Comparison of ENCODE assay signal across 10 cellular contexts in genomic region chr5:134506054-134507039, GRCh38. TPM values are rescaled to one million over a fixed set of nuclear protein-coding genes. Genes with fewer than 3 reads are reported as not detected.
A peak's percentile ranks its signal among the peaks of the same experiment; 100 is the strongest.
DNase-seq lines count a peak whose midpoint lies in the region; ATAC-seq and TF ChIP-seq lines count a peak whose summit lies in the region.
"Had no signal": no experiment of that assay in that cellular context is flagged by ENCODE, and none has a peak within 500 bp of the region (broad histone marks: within the 10 kb centered on the region; RNA-seq: fewer than 3 reads in every experiment).

No MANE protein-coding gene starts in this region.

- peak overlapping the region; percentile 48 for H2BK120ac ChIP-seq in trophoblast cell (ENCODE audit: insufficient read depth, low read length, poor library complexity)

- peaks cover 43% of the 10 kb centered on the region for H3K79me1 ChIP-seq in trophoblast cell (ENCODE audit: low read length)

- no peak overlapping the region for H3K9ac ChIP-seq in trophoblast cell (ENCODE audit: low read length)

- H2AFZ ChIP-seq in trophoblast cell (ENCODE audit: insufficient read depth, low read length, poor library complexity), result peak overlapping the region; percentile 23

- H3K9me3 ChIP-seq in gastroesophageal sphincter (no peaks in the 10 kb centered on the region), trophoblast cell (ENCODE audit: insufficient read depth, low read depth, low read length) (no peaks in the 10 kb centered on the region)

- H3K4me3 ChIP-seq in gastroesophageal sphincter, result peak overlapping the region in 1 of 2 donors; percentile 11
- H3K4me3 ChIP-seq in trophoblast cell (ENCODE audit: low read depth, low read length), result no peak overlapping the region

- H2AK5ac ChIP-seq in trophoblast cell (ENCODE audit: low read length), result peak overlapping the region; percentile 27

- no peaks in the 10 kb centered on the region for H3K27me3 ChIP-seq in gastroesophageal sphincter
- no peaks in the 10 kb centered on the region for H3K27me3 ChIP-seq in trophoblast cell (ENCODE audit: insufficient read depth, low read length)
- H3K27me3 ChIP-seq in foreskin keratinocyte, result no peaks in the 10 kb centered on the region

- peak overlapping the region; percentile 31 for H3K14ac ChIP-seq in trophoblast cell (ENCODE audit: low read length)

- H3K4me2 ChIP-seq in trophoblast cell (ENCODE audit: low read length), result peak overlapping the region; percentile 12

- H4K8ac ChIP-seq in trophoblast cell (ENCODE audit: low read depth, low read length), result peak overlapping the region; percentile 51

- no peak for TF ChIP-seq POLR2A in gastroesophageal sphincter (IDR thresholded peaks at IDR 0.05)

- WGBS in gastroesophageal sphincter (ENCODE audit: low coverage in 1 of 2), 2 donors, result 50% methylated on average over 1 of the region's 10 CpGs; no CpG with 5 or more reads in 1 of the 2 donors
- no CpG with 5 or more reads among the region's 10 CpGs for WGBS in trophoblast cell (ENCODE audit: extremely low coverage, insufficient coverage, insufficient read length)

- H3K36me3 ChIP-seq in gastroesophageal sphincter (no peaks in the 10 kb centered on the region), trophoblast cell (ENCODE audit: control insufficient read depth in 1 of 2, insufficient read depth in 2 of 2, low read length in 2 of 2) (no peaks in the 10 kb centered on the region)

- H4K12ac ChIP-seq in trophoblast cell (ENCODE audit: low read depth, low read length), result no peak overlapping the region

- H2BK12ac ChIP-seq in trophoblast cell (ENCODE audit: low read length), result peak overlapping the region; percentile 13

- no peak overlapping the region for H3K4ac ChIP-seq in trophoblast cell (ENCODE audit: low read depth, low read length)

- H3K18ac ChIP-seq in trophoblast cell (ENCODE audit: low read length), result peak overlapping the region; percentile 25

- ATAC-seq in gastroesophageal sphincter (peak; percentile 76), GM21526 (IDR thresholded peaks at IDR 0.05; ENCODE audit: low FRiP score, unreplicated experiment) (no peak), foreskin keratinocyte (no peak), HG02870 (IDR thresholded peaks at IDR 0.05; ENCODE audit: unreplicated experiment) (no peak)

- H3K79me2 ChIP-seq in trophoblast cell (ENCODE audit: control insufficient read depth, insufficient read depth, low read length, poor library complexity), result no peaks in the 10 kb centered on the region

- H3K23ac ChIP-seq in trophoblast cell (ENCODE audit: low read length), result no peak overlapping the region

- TF ChIP-seq EP300 in gastroesophageal sphincter (IDR thresholded peaks at IDR 0.05), result no peak

- TF ChIP-seq CTCF in gastroesophageal sphincter (IDR thresholded peaks at IDR 0.05) (no peak), foreskin keratinocyte (conservative IDR thresholded peaks at IDR 0.05) (no peak)

- DNase-seq in EL (peak; percentile 52), NOMO-1 treated with DMSO at 0.1 percent for 48 hours (lab: John Stamatoyannopoulos, UW; ENCODE audit: unreplicated experiment) (peak; percentile 32), trophoblast cell (peak; percentile 82 to 84), RPMI8226 (no peak), foreskin keratinocyte (no peak)
- DNase-seq: activated CD8-positive, alpha-beta memory T cell treated with anti-CD3 and anti-CD28 coated beads for 24 hours; NCI-H187 had no signal

- peak overlapping the region; percentile 54 for H4K91ac ChIP-seq in trophoblast cell (ENCODE audit: low read depth, low read length)

- H3K27ac ChIP-seq in gastroesophageal sphincter (peak overlapping the region in 2 of 4 donors; percentile 39 to 42), trophoblast cell (ENCODE audit: low read depth, low read length) (peak overlapping the region; percentile 38), foreskin keratinocyte (no peak overlapping the region)

- peak overlapping the region; percentile 22 for H2BK5ac ChIP-seq in trophoblast cell (ENCODE audit: low read depth, low read length, poor library complexity)

- peaks cover 0 to 38% (median 23%) of the 10 kb centered on the region in 3 donors for H3K4me1 ChIP-seq in gastroesophageal sphincter
- peaks cover 53 to 59% of the 10 kb centered on the region in 2 experiments for H3K4me1 ChIP-seq in trophoblast cell (ENCODE audit: control insufficient read depth in 1 of 2, insufficient read depth in 2 of 2, low read length in 2 of 2)
- H3K4me1 ChIP-seq in foreskin keratinocyte, result peaks cover 33% of the 10 kb centered on the region

RNA-seq across cellular contexts. Expression of gene JADE2, which starts 19.1 kb away (rescaled TPM):
- 100 to 1,000 TPM in 2 of 4 donors, 10 to 100 TPM in 2; 46.0 to 113 (median 89.2) TPM for total RNA-seq in gastroesophageal sphincter
- 3.8 TPM in 2 replicates for polyA plus RNA-seq in trophoblast cell (2013)
- 31.7 and 34.0 TPM in 2 replicates for total RNA-seq in foreskin keratinocyte
- 10.1 and 11.7 TPM in 2 replicates for polyA plus RNA-seq in foreskin keratinocyte

Comparison
In these comparisons a context has a peak if more than half of its experiments do, and no peak if none do; other contexts are left out.
1. DNase-seq: peak in EL (single experiment), NOMO-1 treated with DMSO at 0.1 percent for 48 hours (single experiment) and trophoblast cell (2 of 2); none in RPMI8226 (single experiment) and foreskin keratinocyte (0 of 2).